ENCODE assay signal across 24 cellular contexts in the genomic region with DNA sequence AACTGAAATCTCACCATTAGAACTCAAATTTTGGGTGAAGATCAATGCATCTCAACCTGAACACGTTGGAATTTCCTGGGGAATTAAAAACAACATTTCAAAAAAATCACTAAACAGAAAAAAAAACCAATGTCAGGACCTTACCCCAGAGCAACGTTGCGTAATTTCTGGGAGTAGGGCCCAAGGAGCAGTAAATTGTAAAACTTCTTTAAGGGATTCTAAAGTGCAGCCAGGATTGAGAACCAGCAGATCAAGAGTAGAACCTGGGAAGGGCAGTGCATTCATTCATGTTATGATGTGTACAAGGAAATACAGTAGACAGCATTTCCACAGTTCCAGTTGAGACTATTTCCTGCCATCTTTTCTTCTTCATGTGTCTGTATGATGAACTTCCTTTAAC. TPM values are rescaled to one million over a fixed set of nuclear protein-coding genes. Genes with fewer than 3 reads are reported as not detected.
DNase-seq lines count a peak whose midpoint lies in the region; ATAC-seq and TF ChIP-seq lines count a peak whose summit lies in the region.
"Had no signal": no experiment of that assay in that cellular context is flagged by ENCODE, and none has a peak within 500 bp of the region (broad histone marks: within the 10 kb centered on the region; RNA-seq: fewer than 3 reads in every experiment).

No MANE protein-coding gene starts in this region.

- no TSS peak for BruUV-seq in A673 (replicated peaks; lab: Mats Ljungman, UMichigan)

- POLR2A ChIA-PET in naive thymus-derived CD8-positive, alpha-beta T cell (lab: Charles Lee), result no interaction called here
- POLR2A ChIA-PET in A673 (lab: Charles Lee; ENCODE audit: low non-redundant PET), result interaction anchor here (0.6 kb wide), 1 partner anchor 9 kb away, joined by 3 read pairs; no protein-coding TSS in a partner anchor

- no peaks in the 10 kb centered on the region for H3K27me3 ChIP-seq in skeletal muscle satellite cell (ENCODE audit: control insufficient read depth, insufficient read depth, low read length)
- no peaks in the 10 kb centered on the region for H3K27me3 ChIP-seq in A673 (replicated peaks; ENCODE audit: insufficient read depth, low read depth, low read length, poor library complexity)
- H3K27me3 ChIP-seq: gastrocnemius medialis, tibial artery had no signal

- CTCF ChIA-PET in A673 (lab: Charles Lee), result no interaction called here

- H3K4me1 ChIP-seq in skeletal muscle satellite cell (ENCODE audit: control insufficient read depth, insufficient read depth, low read length), result peaks cover 40% of the 10 kb centered on the region
- H3K4me1 ChIP-seq in A673 (ENCODE audit: insufficient read depth, low read length, poor library complexity, severe bottlenecking), result no peaks in the 10 kb centered on the region
- H3K4me1 ChIP-seq: gastrocnemius medialis had no signal

- no peak for TF ChIP-seq CTCF in A673 (conservative IDR thresholded peaks at IDR 0.05; ENCODE audit: low read depth, low read length)
- no peak for TF ChIP-seq CTCF in coronary artery (IDR thresholded peaks at IDR 0.05)

- peak overlapping the region; percentile 29 for H3K4me2 ChIP-seq in skeletal muscle satellite cell (ENCODE audit: low read length)

- H3K36me3 Mint-ChIP-seq in naive thymus-derived CD8-positive, alpha-beta T cell, result peaks cover 10 to 44% (median 34%) of the 10 kb centered on the region in 3 donors

- peaks cover 0 to 13% (median 5%) of the 10 kb centered on the region in 4 donors for H3K4me1 Mint-ChIP-seq in naive thymus-derived CD8-positive, alpha-beta T cell
- H3K4me1 Mint-ChIP-seq: WTC11 had no signal

- H3K9me3 ChIP-seq in skeletal muscle satellite cell (replicated peaks; ENCODE audit: low read length) (no peaks in the 10 kb centered on the region), A673 (ENCODE audit: low read depth, low read length, poor library complexity, severe bottlenecking) (no peaks in the 10 kb centered on the region)
- H3K9me3 ChIP-seq: gastrocnemius medialis, tibial artery had no signal

- H3K36me3 ChIP-seq in skeletal muscle satellite cell (ENCODE audit: insufficient read depth, low read length) (no peaks in the 10 kb centered on the region), A673 (ENCODE audit: insufficient read depth, low read length, poor library complexity, severe bottlenecking) (no peaks in the 10 kb centered on the region)
- H3K36me3 ChIP-seq: gastrocnemius medialis had no signal

- H3K4me3 Mint-ChIP-seq in naive thymus-derived CD8-positive, alpha-beta T cell, result no peak overlapping the region
- H3K4me3 Mint-ChIP-seq: activated naive CD8-positive, alpha-beta T cell treated with anti-CD3 and anti-CD28 coated beads, Interleukin-2, amount 10 ng/mL, durations not matched to agents 7 days and 5 days; CD8-positive, alpha-beta T cell; stimulated activated naive CD8-positive, alpha-beta T cell treated with anti-CD3 and anti-CD28 coated beads, Interleukin-15, Interleukin-2, amounts not matched to agents 100 ng/mL and 50 ng/mL, for 24 hours; WTC11 had no signal

- H3K27ac ChIP-seq in A673 (ENCODE audit: low read depth, low read length, poor library complexity, severe bottlenecking) (no peak overlapping the region), coronary artery (no peak overlapping the region)
- H3K27ac ChIP-seq: gastrocnemius medialis, tibial artery had no signal

- ATAC-seq in naive thymus-derived CD8-positive, alpha-beta T cell, result no peak
- ATAC-seq: CD8-positive, alpha-beta T cell; gastrocnemius medialis had no signal

- intact Hi-C loops in A673 (cut with micrococcal nuclease; ENCODE audit: unreplicated experiment), result no loop called here

- DNase-seq in HCEC 1CT, result peak; percentile 58
- DNase-seq in amniotic epithelial cell (ENCODE audit: low read depth), result peak; percentile 43
- DNase-seq in fibroblast of peridontal ligament (ENCODE audit: extremely low read depth), result peak; percentile 62
- no peak for DNase-seq in naive thymus-derived CD8-positive, alpha-beta T cell
- no peak for DNase-seq in A673 (ENCODE audit: low spot score)
- no peak for DNase-seq in coronary artery (ENCODE audit: low spot score)
- no peak for DNase-seq in NCI-H1436 treated with DMSO at 0.1 percent for 48 hours (lab: John Stamatoyannopoulos, UW)
- DNase-seq: activated CD4-positive, alpha-beta T cell treated with anti-CD3 and anti-CD28 coated beads, Interleukin-2, amount 50 U/mL, for 48 hours; activated effector memory CD4-positive, alpha-beta T cell treated with Interleukin-2 at 50 U/mL for 16 hours; activated naive CD8-positive, alpha-beta T cell treated with anti-CD3 and anti-CD28 coated beads, Interleukin-2, amount 10 ng/mL, durations not matched to agents 7 days and 5 days; CD8-positive, alpha-beta T cell; dermis blood vessel endothelial cell; gastrocnemius medialis; GDM1; hypothalamus; NCI-H1417; NCI-H524; RPMI8226; stimulated activated CD4-positive, alpha-beta T cell treated with anti-CD3 and anti-CD28 coated beads, Interleukin-12 subunit alpha, Interleukin-12 subunit beta, amount 100 ng/mL, for 4 hours; T-helper 9 cell; tibial artery had no signal

- no peaks in the 10 kb centered on the region for H3K27me3 Mint-ChIP-seq in naive thymus-derived CD8-positive, alpha-beta T cell
- H3K27me3 Mint-ChIP-seq: activated naive CD8-positive, alpha-beta T cell treated with anti-CD3 and anti-CD28 coated beads, Interleukin-2, amount 10 ng/mL, durations not matched to agents 7 days and 5 days; stimulated activated naive CD8-positive, alpha-beta T cell treated with anti-CD3 and anti-CD28 coated beads, Interleukin-15, Interleukin-2, amounts not matched to agents 100 ng/mL and 50 ng/mL, for 24 hours had no signal

- peaks cover 0 to 10% (median 0%) of the 10 kb centered on the region in 9 donors for H3K9me3 Mint-ChIP-seq in naive thymus-derived CD8-positive, alpha-beta T cell
- H3K9me3 Mint-ChIP-seq: activated naive CD8-positive, alpha-beta T cell treated with anti-CD3 and anti-CD28 coated beads, Interleukin-2, amount 10 ng/mL, durations not matched to agents 7 days and 5 days; CD8-positive, alpha-beta T cell; WTC11 had no signal

- H3K4me3 ChIP-seq in skeletal muscle satellite cell (ENCODE audit: low read length) (peak overlapping the region; percentile 4), A673 (ENCODE audit: low read depth, low read length, poor library complexity, severe bottlenecking) (no peak overlapping the region), coronary artery (no peak overlapping the region)
- H3K4me3 ChIP-seq: gastrocnemius medialis, tibial artery had no signal

- H3K9ac ChIP-seq in skeletal muscle satellite cell (ENCODE audit: low read depth, low read length), result no peak overlapping the region

- H3K27ac Mint-ChIP-seq in naive thymus-derived CD8-positive, alpha-beta T cell, result no peak overlapping the region
- H3K27ac Mint-ChIP-seq: activated naive CD8-positive, alpha-beta T cell treated with anti-CD3 and anti-CD28 coated beads, Interleukin-2, amount 10 ng/mL, durations not matched to agents 7 days and 5 days; CD8-positive, alpha-beta T cell; stimulated activated naive CD8-positive, alpha-beta T cell treated with anti-CD3 and anti-CD28 coated beads, Interleukin-15, Interleukin-2, amounts not matched to agents 100 ng/mL and 50 ng/mL, for 24 hours; WTC11 had no signal

RNA-seq across cellular contexts. Expression of a gene that starts 56.9 kb away (rescaled TPM):
- 18.3 and 19.2 TPM in 2 replicates for total RNA-seq in skeletal muscle satellite cell (2012; rRNA removed)
- 10 to 100 TPM; 53.5 to 55.6 TPM for total RNA-seq in naive thymus-derived CD8-positive, alpha-beta T cell
- polyA plus RNA-seq in naive thymus-derived CD8-positive, alpha-beta T cell, result 10 to 100 TPM; 13.7 to 20.4 (median 14.8) TPM
- total RNA-seq in A673 (2021), result 28.0 and 35.4 TPM in 2 replicates

Comparison
In these comparisons a context has a peak if more than half of its experiments do, and no peak if none do; other contexts are left out.
1. DNase-seq: peak in HCEC 1CT (single experiment), amniotic epithelial cell (single experiment) and fibroblast of peridontal ligament (single experiment); none in naive thymus-derived CD8-positive, alpha-beta T cell (0 of 10), A673 (single experiment), coronary artery (single experiment) and NCI-H1436 treated with DMSO at 0.1 percent for 48 hours (single experiment).